ENCODE assay signal across 18 cellular contexts in genomic region chr2:200219400-200220113, GRCh38.
A peak's percentile ranks its signal among the peaks of the same experiment; 100 is the strongest.
DNase-seq lines count a peak whose midpoint lies in the region; ATAC-seq and TF ChIP-seq lines count a peak whose summit lies in the region.
"Had no signal": no experiment of that assay in that cellular context is flagged by ENCODE, and none has a peak within 500 bp of the region (broad histone marks: within the 10 kb centered on the region; RNA-seq: fewer than 3 reads in every experiment).

No MANE protein-coding gene starts in this region.

- H3K27me3 ChIP-seq in HUES48 (ENCODE audit: control insufficient read depth, insufficient read depth, low read length) (no peaks in the 10 kb centered on the region), endocrine pancreas (ENCODE audit: control insufficient read depth, insufficient read depth, low read length) (no peaks in the 10 kb centered on the region), parathyroid adenoma (ENCODE audit: control insufficient read depth, insufficient read depth, low read length) (no peaks in the 10 kb centered on the region)
- H3K27me3 ChIP-seq: BE2C, gastrocnemius medialis had no signal

- DNase-seq in NCI-H69 (lab: John Stamatoyannopoulos, UW): peak; percentile 12
- no peak for DNase-seq in stimulated activated CD4-positive, alpha-beta T cell treated with anti-CD3 and anti-CD28 coated beads, Interleukin-2, amount 100 ng/mL, for 24 hours
- DNase-seq: activated CD4-positive, alpha-beta T cell treated with anti-CD3 and anti-CD28 coated beads, Interleukin-2, amount 50 U/mL, for 4 hours; activated T-cell treated with anti-CD3 and anti-CD28 coated beads, Interleukin-2, amount 50 U/mL, for 24 hours; BE2C; DMS79 treated with DMSO at 0.1 percent for 48 hours; gastrocnemius medialis; GOT3; NCI-H2029 treated with DMSO at 0.1 percent for 48 hours; posterior cingulate gyrus had no signal

- H3K9me3 ChIP-seq in HUES48 (ENCODE audit: control insufficient read depth, insufficient read depth, low read length) (no peaks in the 10 kb centered on the region), endocrine pancreas (ENCODE audit: control insufficient read depth, low read length) (no peaks in the 10 kb centered on the region), parathyroid adenoma (ENCODE audit: control insufficient read depth, low read length) (no peaks in the 10 kb centered on the region)
- H3K9me3 ChIP-seq: BE2C, gastrocnemius medialis had no signal

- H3K36me3 ChIP-seq in HUES48 (ENCODE audit: control insufficient read depth, insufficient read depth, low read length) (no peaks in the 10 kb centered on the region), endocrine pancreas (ENCODE audit: control insufficient read depth, insufficient read depth, low read length) (no peaks in the 10 kb centered on the region), parathyroid adenoma (ENCODE audit: control insufficient read depth, insufficient read depth, low read length) (no peaks in the 10 kb centered on the region)
- H3K36me3 ChIP-seq: BE2C, gastrocnemius medialis had no signal

- ATAC-seq in activated CD4-positive, CD25-positive, alpha-beta regulatory T cell treated with anti-CD3 and anti-CD28 coated beads, Interleukin-2, amount 50 U/mL, for 24 hours: no peak
- ATAC-seq in HG03039 (IDR thresholded peaks at IDR 0.05; ENCODE audit: unreplicated experiment): no peak
- ATAC-seq: gastrocnemius medialis had no signal

- H3K27ac ChIP-seq in HUES48 (ENCODE audit: low read depth, low read length) (peak overlapping the region; percentile 45), parathyroid adenoma (no peak overlapping the region)
- H3K27ac ChIP-seq: coronary artery, epithelial cell of prostate, gastrocnemius medialis had no signal

- no peak for TF ChIP-seq CTCF in parathyroid adenoma (IDR thresholded peaks at IDR 0.05)

- H3K79me2 ChIP-seq in parathyroid adenoma: no peaks in the 10 kb centered on the region

- H3K4me3 ChIP-seq in HUES48 (ENCODE audit: low read depth, low read length) (no peak overlapping the region), endocrine pancreas (ENCODE audit: control insufficient read depth, insufficient read depth, low read length) (peak overlapping the region; percentile 1), parathyroid adenoma (ENCODE audit: low read depth, low read length) (no peak overlapping the region)
- H3K4me3 ChIP-seq: coronary artery, gastrocnemius medialis, skin epidermis had no signal

- H3K4me1 ChIP-seq in HUES48 (ENCODE audit: control insufficient read depth, insufficient read depth, low read length) (peaks cover 19% of the 10 kb centered on the region), endocrine pancreas (ENCODE audit: control insufficient read depth, insufficient read depth, low read length) (peaks cover 15% of the 10 kb centered on the region), parathyroid adenoma (peaks cover 3% of the 10 kb centered on the region)

- H3K4me2 ChIP-seq in parathyroid adenoma (ENCODE audit: low read length): no peak overlapping the region

- H3K9ac ChIP-seq in HUES48 (ENCODE audit: low read depth, low read length) (peak overlapping the region; percentile 16; the same call in 1 of the 2 replicates), endocrine pancreas (ENCODE audit: control insufficient read depth, insufficient read depth, low read length) (no peak overlapping the region), parathyroid adenoma (no peak overlapping the region)

- peak overlapping the region; percentile 38 for H2AFZ ChIP-seq in parathyroid adenoma
